In genomic region chr18:9683418-9684396, GRCh38 we compare ENCODE assay signal across 1 cellular context.
TF ChIP-seq lines count a peak whose summit lies in the region.

No MANE protein-coding gene starts in this region.

TF ChIP-seq in GM23338, 12 proteins besides CTCF, POLR2A, EP300 and RAD21 (continued from another document):
- TF ChIP-seq REST (IDR thresholded peaks at IDR 0.05; ENCODE audit: unreplicated experiment) = no peak
